ENCODE assay signal across 8 cellular contexts in the genomic region with DNA sequence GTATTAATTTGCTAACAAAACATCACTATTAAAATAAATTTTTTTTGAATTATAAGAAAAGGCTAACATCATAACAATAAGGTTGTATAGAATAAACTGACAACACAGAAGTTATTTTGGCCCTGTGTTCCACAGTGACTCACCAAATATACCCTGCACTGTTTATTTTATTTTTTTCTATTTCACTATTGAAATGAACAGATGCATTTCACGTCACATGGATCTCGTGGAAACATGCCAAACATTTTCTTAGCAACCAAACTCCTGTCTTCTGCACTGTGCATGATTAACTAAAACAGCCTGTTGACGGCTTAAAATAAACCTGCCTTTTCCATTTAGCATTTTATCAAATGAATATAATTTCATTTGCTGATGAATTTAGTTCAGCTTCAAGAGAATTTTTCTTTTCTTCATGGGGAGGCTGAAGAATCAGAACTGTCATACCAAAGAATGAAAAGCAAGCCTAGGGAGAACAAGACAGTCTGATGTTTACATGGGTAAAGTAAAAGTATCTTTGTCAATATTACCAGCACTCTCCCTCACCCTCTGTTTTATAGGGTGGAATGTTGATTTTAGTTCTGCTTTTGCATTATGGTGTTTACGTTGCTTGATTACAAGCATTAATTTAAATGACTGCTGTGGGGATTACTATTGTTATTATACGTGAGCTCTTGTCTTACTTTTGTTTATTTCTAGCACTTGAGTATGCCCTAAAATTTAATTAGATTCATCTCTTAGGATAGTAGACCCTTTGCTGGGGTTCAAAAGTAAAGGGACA.
DNase-seq lines count a peak whose midpoint lies in the region; ATAC-seq and TF ChIP-seq lines count a peak whose summit lies in the region.

No MANE protein-coding gene starts in this region.

- CTCF ChIA-PET in activated CD4-positive, alpha-beta memory T cell treated with anti-CD3 and anti-CD28 coated beads for 36 hours (lab: Charles Lee), result no interaction called here
- CTCF ChIA-PET in naive thymus-derived CD4-positive, alpha-beta T cell (lab: Charles Lee), result no interaction called here

- H3K4me1 ChIP-seq in ACC112 (ENCODE audit: control insufficient read depth, insufficient read depth, low read length, unreplicated experiment), result peaks cover 27% of the 10 kb centered on the region
- peaks cover 22% of the 10 kb centered on the region for H3K4me1 ChIP-seq in SJCRH30
- H3K4me1 ChIP-seq in suprapubic skin, result peaks cover 4% of the 10 kb centered on the region
- no peaks in the 10 kb centered on the region for H3K4me1 ChIP-seq in naive thymus-derived CD4-positive, alpha-beta T cell (ENCODE audit: control insufficient read depth in 2 of 2, insufficient read depth in 2 of 2, low read length in 2 of 2)

- H2AFZ ChIP-seq in ACC112 (ENCODE audit: low read length, unreplicated experiment), result peak overlapping the region; percentile 63

- TF ChIP-seq POLR2A in suprapubic skin (IDR thresholded peaks at IDR 0.05), result no peak

- no peak for TF ChIP-seq EP300 in suprapubic skin (IDR thresholded peaks at IDR 0.05)

- peak; percentile 82 for DNase-seq in HS-5 (ENCODE audit: low read depth)
- DNase-seq in SJCRH30, result peak; percentile 72 to 91
- DNase-seq in left ventricle myocardium superior, result no peak
- no peak for DNase-seq in activated CD4-positive, alpha-beta memory T cell treated with anti-CD3 and anti-CD28 coated beads for 36 hours
- DNase-seq in suprapubic skin (ENCODE audit: low spot score in 2 of 2), result no peak
- DNase-seq in naive thymus-derived CD4-positive, alpha-beta T cell, result no peak

- H3K79me2 ChIP-seq in ACC112 (ENCODE audit: control insufficient read depth, insufficient read depth, low read length, unreplicated experiment), result no peaks in the 10 kb centered on the region

- peak overlapping the region; percentile 86 for H3K27ac ChIP-seq in ACC112 (ENCODE audit: low read depth, low read length)
- H3K27ac ChIP-seq in SJCRH30, result peak overlapping the region; percentile 24; the same call in 1 of the 2 replicates
- no peak overlapping the region for H3K27ac ChIP-seq in suprapubic skin
- no peak overlapping the region for H3K27ac ChIP-seq in naive thymus-derived CD4-positive, alpha-beta T cell (ENCODE audit: low read depth, low read length)

- 26% methylated on average over 5 of the region's 5 CpGs for WGBS in suprapubic skin

- H3K4me3 ChIP-seq in ACC112 (ENCODE audit: low read depth, low read length) (peak overlapping the region; percentile 72), SJCRH30 (0 out of 2 replicates have a peak overlapping the region, but pooled peaks have one; percentile 13), suprapubic skin (no peak overlapping the region)
- H3K4me3 ChIP-seq in naive thymus-derived CD4-positive, alpha-beta T cell (ENCODE audit: low read length), result no peak overlapping the region

- H3K36me3 ChIP-seq in ACC112 (ENCODE audit: insufficient read depth, low read length) (no peaks in the 10 kb centered on the region), SJCRH30 (no peaks in the 10 kb centered on the region), suprapubic skin (no peaks in the 10 kb centered on the region)
- no peaks in the 10 kb centered on the region for H3K36me3 ChIP-seq in naive thymus-derived CD4-positive, alpha-beta T cell (ENCODE audit: control insufficient read depth in 2 of 3, insufficient read depth in 3 of 3, low read length in 3 of 3)

- no peak for TF ChIP-seq CTCF in suprapubic skin (IDR thresholded peaks at IDR 0.05)

- POLR2A ChIA-PET in activated CD4-positive, alpha-beta memory T cell treated with anti-CD3 and anti-CD28 coated beads for 36 hours (lab: Charles Lee), result no interaction called here
- POLR2A ChIA-PET in naive thymus-derived CD4-positive, alpha-beta T cell (lab: Charles Lee), result no interaction called here

- H3K4me3 Mint-ChIP-seq in activated CD4-positive, alpha-beta memory T cell treated with anti-CD3 and anti-CD28 coated beads for 36 hours, result no peak overlapping the region
- H3K4me3 Mint-ChIP-seq in naive thymus-derived CD4-positive, alpha-beta T cell, result no peak overlapping the region

- intact Hi-C loops in left ventricle myocardium superior (cut with micrococcal nuclease), result no loop called here
- intact Hi-C loops in activated CD4-positive, alpha-beta memory T cell treated with anti-CD3 and anti-CD28 coated beads for 36 hours (cut with micrococcal nuclease), result no loop called here
- intact Hi-C loops in naive thymus-derived CD4-positive, alpha-beta T cell (cut with micrococcal nuclease), result no loop called here

- no peaks in the 10 kb centered on the region for H3K4me1 Mint-ChIP-seq in activated CD4-positive, alpha-beta memory T cell treated with anti-CD3 and anti-CD28 coated beads for 36 hours (ENCODE audit: low read depth)
- no peaks in the 10 kb centered on the region for H3K4me1 Mint-ChIP-seq in naive thymus-derived CD4-positive, alpha-beta T cell

- H3K9me3 Mint-ChIP-seq in activated CD4-positive, alpha-beta memory T cell treated with anti-CD3 and anti-CD28 coated beads for 36 hours, result no peaks in the 10 kb centered on the region
- peaks cover 0 to 4% (median 0%) of the 10 kb centered on the region in 11 donors for H3K9me3 Mint-ChIP-seq in naive thymus-derived CD4-positive, alpha-beta T cell

- H3K27me3 ChIP-seq in ACC112 (ENCODE audit: insufficient read depth, low read length) (no peaks in the 10 kb centered on the region), SJCRH30 (no peaks in the 10 kb centered on the region), suprapubic skin (no peaks in the 10 kb centered on the region)
- H3K27me3 ChIP-seq in naive thymus-derived CD4-positive, alpha-beta T cell (ENCODE audit: control insufficient read depth in 2 of 2, insufficient read depth in 2 of 2, low read length in 2 of 2), result no peaks in the 10 kb centered on the region

- H3K27ac Mint-ChIP-seq in activated CD4-positive, alpha-beta memory T cell treated with anti-CD3 and anti-CD28 coated beads for 36 hours, result no peak overlapping the region
- no peak overlapping the region for H3K27ac Mint-ChIP-seq in naive thymus-derived CD4-positive, alpha-beta T cell

- peaks cover 3% of the 10 kb centered on the region for H3K27me3 Mint-ChIP-seq in activated CD4-positive, alpha-beta memory T cell treated with anti-CD3 and anti-CD28 coated beads for 36 hours
- peaks cover 0 to 20% (median 7%) of the 10 kb centered on the region in 5 donors for H3K27me3 Mint-ChIP-seq in naive thymus-derived CD4-positive, alpha-beta T cell

- H3K36me3 Mint-ChIP-seq in activated CD4-positive, alpha-beta memory T cell treated with anti-CD3 and anti-CD28 coated beads for 36 hours, result no peaks in the 10 kb centered on the region
- H3K36me3 Mint-ChIP-seq in naive thymus-derived CD4-positive, alpha-beta T cell, result no peaks in the 10 kb centered on the region

- ATAC-seq in GM19395 (IDR thresholded peaks at IDR 0.05; ENCODE audit: unreplicated experiment), result peak; percentile 73
- ATAC-seq in left ventricle myocardium superior, result peak; percentile 51
- ATAC-seq in naive thymus-derived CD4-positive, alpha-beta T cell, result no peak

- no peaks in the 10 kb centered on the region for H3K9me3 ChIP-seq in SJCRH30 (replicated peaks)
- H3K9me3 ChIP-seq in suprapubic skin, result no peaks in the 10 kb centered on the region
- H3K9me3 ChIP-seq in naive thymus-derived CD4-positive, alpha-beta T cell (ENCODE audit: control insufficient read depth in 2 of 3, low read length in 3 of 3), result no peaks in the 10 kb centered on the region

Comparison
In these comparisons a context has a peak if more than half of its experiments do, and no peak if none do; other contexts are left out.
1. H3K27ac ChIP-seq: peak in ACC112 (single experiment) and SJCRH30 (single experiment); none in suprapubic skin (single experiment) and naive thymus-derived CD4-positive, alpha-beta T cell (single experiment).
2. H3K4me3 ChIP-seq: peak in ACC112 (single experiment) and SJCRH30 (single experiment); none in suprapubic skin (single experiment) and naive thymus-derived CD4-positive, alpha-beta T cell (single experiment).
3. DNase-seq: peak in HS-5 (single experiment) and SJCRH30 (2 of 2); none in left ventricle myocardium superior (single experiment), activated CD4-positive, alpha-beta memory T cell treated with anti-CD3 and anti-CD28 coated beads for 36 hours (single experiment), suprapubic skin (0 of 2) and naive thymus-derived CD4-positive, alpha-beta T cell (0 of 9).